Comparison of ENCODE assay signal across 1 cellular context in genomic region chr20:35055445-35056276, GRCh38.
TF ChIP-seq lines count a peak whose summit lies in the region.

No MANE protein-coding gene starts in this region.

TF ChIP-seq in GM23338, 12 proteins besides CTCF, POLR2A, EP300 and RAD21 (continued from another document):
- no peak for TF ChIP-seq ZNF462 (CRISPR knock-in tag; IDR thresholded peaks at IDR 0.05)
